15 cellular contexts compared by ENCODE assay signal in the genomic region with DNA sequence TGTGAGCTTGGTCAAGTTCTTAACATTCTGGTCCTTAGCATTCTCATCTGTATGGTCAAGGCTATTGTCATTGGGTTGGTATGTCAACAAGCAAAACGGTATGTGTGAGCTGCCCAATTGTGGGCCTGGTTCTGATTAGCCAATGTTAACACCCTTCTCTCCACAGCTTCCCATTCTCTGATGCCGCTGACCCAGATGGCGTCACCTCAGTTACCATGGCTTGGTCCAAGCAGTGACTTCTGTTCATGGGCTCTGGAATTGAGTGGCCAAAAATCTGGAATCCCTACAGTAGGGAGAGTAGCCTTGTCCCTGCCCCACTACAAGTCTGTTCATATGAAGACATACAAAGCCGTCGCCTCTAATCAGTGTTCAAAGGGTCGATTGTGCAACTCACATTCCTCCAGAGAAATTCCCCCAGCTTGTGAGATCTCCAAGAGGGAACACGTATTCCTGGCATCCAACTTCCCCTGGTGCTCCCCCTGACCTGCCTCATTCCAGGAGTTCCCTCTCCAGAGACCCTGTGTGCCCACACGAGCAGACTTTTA. TPM values are rescaled to one million over a fixed set of nuclear protein-coding genes. Genes with fewer than 3 reads are reported as not detected.
DNase-seq lines count a peak whose midpoint lies in the region; ATAC-seq and TF ChIP-seq lines count a peak whose summit lies in the region.
"Had no signal": no experiment of that assay in that cellular context is flagged by ENCODE, and none has a peak within 500 bp of the region (broad histone marks: within the 10 kb centered on the region; RNA-seq: fewer than 3 reads in every experiment).

No MANE protein-coding gene starts in this region.

- H3K36me3 Mint-ChIP-seq in neural crest cell (ENCODE audit: low read depth) = peaks cover 30% of the 10 kb centered on the region

- peaks cover 3% of the 10 kb centered on the region for H3K9me3 Mint-ChIP-seq in neural crest cell

- H3K27me3 Mint-ChIP-seq in neural crest cell (ENCODE audit: low read depth) = peaks cover 10% of the 10 kb centered on the region

- CTCF ChIA-PET in AG04449 (lab: Yijun Ruan, JAX) = interaction anchor here (1.1 to 1.8 kb wide), 3 partner anchors 8 to 54 kb away, joined by 3 to 6 read pairs (median 5); a partner anchor contains a TSS

- TF ChIP-seq CTCF in AG04449 (IDR thresholded peaks at IDR 0.05; ENCODE audit: insufficient read depth, low read length, missing control alignments) (no peak), fibroblast of the aortic adventitia (IDR thresholded peaks at IDR 0.05; ENCODE audit: insufficient read depth, low read length) (no peak), neural crest cell (conservative IDR thresholded peaks at IDR 0.05) (no peak)

- peak overlapping the region; percentile 36 for H3K27ac Mint-ChIP-seq in neural crest cell (ENCODE audit: unreplicated experiment)

- ATAC-seq in SK-N-SH treated with all-trans-retinoic acid at 6 μM for 48 hours (peak; percentile 56), GM21737 (IDR thresholded peaks at IDR 0.05; ENCODE audit: unreplicated experiment) (no peak)
- ATAC-seq: HCT116 had no signal

- H3K4me3 ChIP-seq in AG04449 (ENCODE audit: low read depth, low read length) (no peak overlapping the region), fibroblast of the aortic adventitia (ENCODE audit: low read depth, low read length) (no peak overlapping the region)
- H3K4me3 ChIP-seq: SJSA1 had no signal

- no peak overlapping the region for H3K4me3 Mint-ChIP-seq in neural crest cell

- no peaks in the 10 kb centered on the region for H3K4me1 Mint-ChIP-seq in neural crest cell

- DNase-seq in AG04449 (ENCODE audit: low read depth, low spot score) (peak; percentile 59), fibroblast of the aortic adventitia (ENCODE audit: low read depth) (peak; percentile 87), neural crest cell (ENCODE audit: low read depth, low spot score) (no peak), nucleus accumbens (lab: John Stamatoyannopoulos, UW) (no peak), HPDE6-E6E7 (ENCODE audit: extremely low spot score) (no peak), RPMI8226 (no peak)
- DNase-seq: activated CD4-positive, alpha-beta T cell treated with anti-CD3 and anti-CD28 coated beads for 48 hours; GDM1; NCI-H69 had no signal

- POLR2A ChIA-PET in AG04449 (lab: Yijun Ruan, JAX) = interaction anchor here (1.3 kb wide), 1 partner anchor 15 kb away, joined by 3 read pairs; no protein-coding TSS in a partner anchor

TF ChIP-seq in SK-N-SH treated with all-trans-retinoic acid at 6 μM for 48 hours, 23 proteins besides CTCF, POLR2A, EP300 and RAD21:
- TF ChIP-seq ZNF565 (CRISPR knock-in tag; conservative IDR thresholded peaks at IDR 0.05; ENCODE audit: low read depth) (no peak), ZNF70 (CRISPR knock-in tag; IDR thresholded peaks at IDR 0.05) (no peak), ESRRG (CRISPR knock-in tag; IDR thresholded peaks at IDR 0.05) (no peak), ARNTL (CRISPR knock-in tag; IDR thresholded peaks at IDR 0.05; ENCODE audit: borderline replicate concordance, low read depth) (no peak), TCF4 (CRISPR knock-in tag; IDR thresholded peaks at IDR 0.05; ENCODE audit: borderline replicate concordance) (no peak), ZFP3 (CRISPR knock-in tag; IDR thresholded peaks at IDR 0.05) (no peak), OSR1 (CRISPR knock-in tag; IDR thresholded peaks at IDR 0.05) (no peak), CSDC2 (CRISPR knock-in tag; IDR thresholded peaks at IDR 0.05) (no peak), SNAI2 (CRISPR knock-in tag; IDR thresholded peaks at IDR 0.05) (no peak)
- TF ChIP-seq, protein P1, sequence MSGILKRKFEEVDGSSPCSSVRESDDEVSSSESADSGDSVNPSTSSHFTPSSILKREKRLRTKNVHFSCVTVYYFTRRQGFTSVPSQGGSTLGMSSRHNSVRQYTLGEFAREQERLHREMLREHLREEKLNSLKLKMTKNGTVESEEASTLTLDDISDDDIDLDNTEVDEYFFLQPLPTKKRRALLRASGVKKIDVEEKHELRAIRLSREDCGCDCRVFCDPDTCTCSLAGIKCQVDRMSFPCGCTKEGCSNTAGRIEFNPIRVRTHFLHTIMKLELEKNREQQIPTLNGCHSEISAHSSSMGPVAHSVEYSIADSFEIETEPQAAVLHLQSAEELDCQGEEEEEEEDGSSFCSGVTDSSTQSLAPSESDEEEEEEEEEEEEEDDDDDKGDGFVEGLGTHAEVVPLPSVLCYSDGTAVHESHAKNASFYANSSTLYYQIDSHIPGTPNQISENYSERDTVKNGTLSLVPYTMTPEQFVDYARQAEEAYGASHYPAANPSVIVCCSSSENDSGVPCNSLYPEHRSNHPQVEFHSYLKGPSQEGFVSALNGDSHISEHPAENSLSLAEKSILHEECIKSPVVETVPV (CRISPR knock-in tag; IDR thresholded peaks at IDR 0.05) = no peak
- TF ChIP-seq, protein P2, sequence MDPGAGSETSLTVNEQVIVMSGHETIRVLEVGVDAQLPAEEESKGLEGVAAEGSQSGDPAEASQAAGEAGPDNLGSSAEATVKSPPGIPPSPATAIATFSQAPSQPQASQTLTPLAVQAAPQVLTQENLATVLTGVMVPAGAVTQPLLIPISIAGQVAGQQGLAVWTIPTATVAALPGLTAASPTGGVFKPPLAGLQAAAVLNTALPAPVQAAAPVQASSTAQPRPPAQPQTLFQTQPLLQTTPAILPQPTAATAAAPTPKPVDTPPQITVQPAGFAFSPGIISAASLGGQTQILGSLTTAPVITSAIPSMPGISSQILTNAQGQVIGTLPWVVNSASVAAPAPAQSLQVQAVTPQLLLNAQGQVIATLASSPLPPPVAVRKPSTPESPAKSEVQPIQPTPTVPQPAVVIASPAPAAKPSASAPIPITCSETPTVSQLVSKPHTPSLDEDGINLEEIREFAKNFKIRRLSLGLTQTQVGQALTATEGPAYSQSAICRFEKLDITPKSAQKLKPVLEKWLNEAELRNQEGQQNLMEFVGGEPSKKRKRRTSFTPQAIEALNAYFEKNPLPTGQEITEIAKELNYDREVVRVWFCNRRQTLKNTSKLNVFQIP (CRISPR knock-in tag; IDR thresholded peaks at IDR 0.05; ENCODE audit: borderline replicate concordance, low read depth) = no peak
- TF ChIP-seq, protein P3, sequence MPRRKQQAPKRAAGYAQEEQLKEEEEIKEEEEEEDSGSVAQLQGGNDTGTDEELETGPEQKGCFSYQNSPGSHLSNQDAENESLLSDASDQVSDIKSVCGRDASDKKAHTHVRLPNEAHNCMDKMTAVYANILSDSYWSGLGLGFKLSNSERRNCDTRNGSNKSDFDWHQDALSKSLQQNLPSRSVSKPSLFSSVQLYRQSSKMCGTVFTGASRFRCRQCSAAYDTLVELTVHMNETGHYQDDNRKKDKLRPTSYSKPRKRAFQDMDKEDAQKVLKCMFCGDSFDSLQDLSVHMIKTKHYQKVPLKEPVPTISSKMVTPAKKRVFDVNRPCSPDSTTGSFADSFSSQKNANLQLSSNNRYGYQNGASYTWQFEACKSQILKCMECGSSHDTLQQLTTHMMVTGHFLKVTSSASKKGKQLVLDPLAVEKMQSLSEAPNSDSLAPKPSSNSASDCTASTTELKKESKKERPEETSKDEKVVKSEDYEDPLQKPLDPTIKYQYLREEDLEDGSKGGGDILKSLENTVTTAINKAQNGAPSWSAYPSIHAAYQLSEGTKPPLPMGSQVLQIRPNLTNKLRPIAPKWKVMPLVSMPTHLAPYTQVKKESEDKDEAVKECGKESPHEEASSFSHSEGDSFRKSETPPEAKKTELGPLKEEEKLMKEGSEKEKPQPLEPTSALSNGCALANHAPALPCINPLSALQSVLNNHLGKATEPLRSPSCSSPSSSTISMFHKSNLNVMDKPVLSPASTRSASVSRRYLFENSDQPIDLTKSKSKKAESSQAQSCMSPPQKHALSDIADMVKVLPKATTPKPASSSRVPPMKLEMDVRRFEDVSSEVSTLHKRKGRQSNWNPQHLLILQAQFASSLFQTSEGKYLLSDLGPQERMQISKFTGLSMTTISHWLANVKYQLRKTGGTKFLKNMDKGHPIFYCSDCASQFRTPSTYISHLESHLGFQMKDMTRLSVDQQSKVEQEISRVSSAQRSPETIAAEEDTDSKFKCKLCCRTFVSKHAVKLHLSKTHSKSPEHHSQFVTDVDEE (CRISPR knock-in tag; IDR thresholded peaks at IDR 0.05) = no peak

RNA-seq across cellular contexts. Expression of a gene that starts 15.8 kb away (rescaled TPM):
- 95.5 and 232 TPM in 2 replicates for total RNA-seq in fibroblast of the aortic adventitia (ENCODE audit: low replicate concordance)
- 124 and 133 TPM in 2 replicates for total RNA-seq in neural crest cell

RNA-seq across cellular contexts. Expression of a gene that starts 47.9 kb away (rescaled TPM):
- not detected in 2 replicates for total RNA-seq in fibroblast of the aortic adventitia (ENCODE audit: low replicate concordance)
- not detected in 2 replicates for total RNA-seq in neural crest cell
- total RNA-seq: pulmonary artery endothelial cell, SJSA1, ureter had no signal

Comparison
In these comparisons a context has a peak if more than half of its experiments do, and no peak if none do; other contexts are left out.
1. DNase-seq: peak in AG04449 (single experiment) and fibroblast of the aortic adventitia (single experiment); none in neural crest cell (single experiment), nucleus accumbens (0 of 56), HPDE6-E6E7 (single experiment) and RPMI8226 (single experiment).